8 cellular contexts compared by ENCODE assay signal in the genomic region with DNA sequence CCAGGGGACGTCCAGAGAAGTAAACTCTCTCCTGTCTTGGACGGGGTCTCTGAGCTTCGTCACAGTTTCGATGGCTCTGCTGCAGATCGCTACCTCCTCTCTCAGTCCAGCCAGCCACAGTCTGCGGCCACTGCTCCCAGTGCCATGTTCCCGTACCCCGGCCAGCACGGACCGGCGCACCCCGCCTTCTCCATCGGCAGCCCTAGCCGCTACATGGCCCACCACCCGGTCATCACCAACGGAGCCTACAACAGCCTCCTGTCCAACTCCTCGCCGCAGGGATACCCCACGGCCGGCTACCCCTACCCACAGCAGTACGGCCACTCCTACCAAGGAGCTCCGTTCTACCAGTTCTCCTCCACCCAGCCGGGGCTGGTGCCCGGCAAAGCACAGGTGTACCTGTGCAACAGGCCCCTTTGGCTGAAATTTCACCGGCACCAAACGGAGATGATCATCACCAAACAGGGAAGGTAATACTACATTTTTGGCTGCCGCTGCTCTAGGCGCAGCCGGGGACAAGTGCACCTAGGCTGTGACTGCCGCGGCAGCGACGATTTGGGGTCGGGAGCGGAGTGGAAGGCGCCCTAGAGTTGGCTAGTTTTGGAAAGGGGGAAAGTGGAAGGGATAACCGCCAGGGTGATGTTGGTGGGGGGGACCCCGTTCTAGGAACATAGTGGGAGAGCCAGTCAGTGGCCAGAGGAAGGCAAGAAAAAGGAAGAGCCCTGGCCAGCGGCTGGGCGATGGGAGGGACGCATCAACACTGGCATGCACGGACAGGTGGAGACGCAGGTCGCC. TPM values are rescaled to one million over a fixed set of nuclear protein-coding genes. Genes with fewer than 3 reads are reported as not detected.
DNase-seq lines count a peak whose midpoint lies in the region; ATAC-seq and TF ChIP-seq lines count a peak whose summit lies in the region.

No MANE protein-coding gene starts in this region.

- no peak overlapping the region for H3K27ac Mint-ChIP-seq in activated B cell treated with CpG ODN at 0.5 μM for 24 hours

- no peak for TF ChIP-seq EP300 in upper lobe of left lung (IDR thresholded peaks at IDR 0.05)

- TF ChIP-seq POLR2A in heart left ventricle (IDR thresholded peaks at IDR 0.05) (no peak), upper lobe of left lung (IDR thresholded peaks at IDR 0.05) (no peak)

- H3K27ac ChIP-seq in left ventricle myocardium inferior (replicated peaks) (no peak overlapping the region), heart left ventricle (no peak overlapping the region), upper lobe of left lung (no peak overlapping the region)

- ATAC-seq in heart left ventricle (no peak), activated B cell treated with CpG ODN at 0.5 μM for 24 hours (ENCODE audit: low read depth) (no peak), upper lobe of left lung (ENCODE audit: low FRiP score in 2 of 2) (peak; percentile 8 to 13), HG03097 (IDR thresholded peaks at IDR 0.05; ENCODE audit: low FRiP score, unreplicated experiment) (no peak), GM21423 (IDR thresholded peaks at IDR 0.05; ENCODE audit: unreplicated experiment) (no peak), GM18858 (IDR thresholded peaks at IDR 0.05; ENCODE audit: unreplicated experiment) (no peak)

- intact Hi-C loops in left ventricle myocardium inferior (cut with micrococcal nuclease), result no loop called here
- intact Hi-C loops in heart left ventricle (cut with DNase I), result no loop called here
- intact Hi-C loops in activated B cell treated with CpG ODN at 0.5 μM for 24 hours (cut with micrococcal nuclease), result loop anchor here (1.0 to 5.0 kb wide), 2 partner anchors 8 to 170 kb away; no protein-coding TSS in a partner anchor

- no peak for DNase-seq in left ventricle myocardium inferior
- DNase-seq in heart left ventricle, result no peak
- no peak for DNase-seq in activated B cell treated with CpG ODN at 0.5 μM for 24 hours
- DNase-seq in upper lobe of left lung, result peak in 1 of 2 donors; percentile 64

- H3K9me3 ChIP-seq in left ventricle myocardium inferior (replicated peaks) (no peaks in the 10 kb centered on the region), heart left ventricle (no peaks in the 10 kb centered on the region), iPS-15b (ENCODE audit: control insufficient read depth, insufficient read depth, low read length) (no peaks in the 10 kb centered on the region), upper lobe of left lung (no peaks in the 10 kb centered on the region)

- H3K4me1 Mint-ChIP-seq in activated B cell treated with CpG ODN at 0.5 μM for 24 hours, result peaks cover 50% of the 10 kb centered on the region

- no peaks in the 10 kb centered on the region for H3K9me3 Mint-ChIP-seq in activated B cell treated with CpG ODN at 0.5 μM for 24 hours

- peaks cover 66% of the 10 kb centered on the region for H3K27me3 Mint-ChIP-seq in activated B cell treated with CpG ODN at 0.5 μM for 24 hours

- TF ChIP-seq CTCF in left ventricle myocardium inferior (IDR thresholded peaks at IDR 0.05; ENCODE audit: borderline replicate concordance) (no peak), heart left ventricle (IDR thresholded peaks at IDR 0.05) (no peak), activated B cell treated with CpG ODN at 0.5 μM for 24 hours (IDR thresholded peaks at IDR 0.05) (no peak), upper lobe of left lung (IDR thresholded peaks at IDR 0.05) (no peak)

- H3K4me3 Mint-ChIP-seq in activated B cell treated with CpG ODN at 0.5 μM for 24 hours, result peak overlapping the region; percentile 70

- no peaks in the 10 kb centered on the region for H3K36me3 ChIP-seq in left ventricle myocardium inferior
- H3K36me3 ChIP-seq in heart left ventricle, result peaks cover 0 to 2% (median 0%) of the 10 kb centered on the region in 9 donors
- H3K36me3 ChIP-seq in iPS-15b (ENCODE audit: control insufficient read depth, insufficient read depth, low read length), result no peaks in the 10 kb centered on the region
- H3K36me3 ChIP-seq in upper lobe of left lung, result no peaks in the 10 kb centered on the region

- H3K27me3 ChIP-seq in left ventricle myocardium inferior (ENCODE audit: low read depth) (peaks cover 85% of the 10 kb centered on the region), heart left ventricle (peaks cover 53 to 82% (median 75%) of the 10 kb centered on the region in 9 donors), iPS-15b (ENCODE audit: control insufficient read depth, insufficient read depth, low read length) (peaks cover 95% of the 10 kb centered on the region), upper lobe of left lung (peaks cover 0 to 51% (median 30%) of the 10 kb centered on the region in 4 donors)

- CTCF ChIA-PET in activated B cell treated with CpG ODN at 0.5 μM for 24 hours (lab: Charles Lee), result no interaction called here

- 4 to 8% (median 5%) methylated on average over 41 to 44 of the region's 44 CpGs for WGBS in heart left ventricle, 4 donors
- 10 to 14% methylated on average over 29 to 43 of the region's 44 CpGs for WGBS in upper lobe of left lung, 2 donors

- POLR2A ChIA-PET in activated B cell treated with CpG ODN at 0.5 μM for 24 hours (lab: Charles Lee), result no interaction called here

- H3K4me1 ChIP-seq in left ventricle myocardium inferior, result peaks cover 51% of the 10 kb centered on the region
- peaks cover 0 to 52% (median 25%) of the 10 kb centered on the region in 12 donors for H3K4me1 ChIP-seq in heart left ventricle
- peaks cover 12% of the 10 kb centered on the region for H3K4me1 ChIP-seq in iPS-15b (ENCODE audit: control insufficient read depth, insufficient read depth, low read length)
- H3K4me1 ChIP-seq in upper lobe of left lung, result peaks cover 38 to 54% (median 40%) of the 10 kb centered on the region in 4 donors

- H3K36me3 Mint-ChIP-seq in activated B cell treated with CpG ODN at 0.5 μM for 24 hours (ENCODE audit: low read depth), result no peaks in the 10 kb centered on the region

- H3K4me3 ChIP-seq in left ventricle myocardium inferior (peak overlapping the region; percentile 67), heart left ventricle (peak overlapping the region in 1 of 12 donors; percentile 5), iPS-15b (ENCODE audit: low read depth, low read length) (peak overlapping the region; percentile 34), upper lobe of left lung (no peak overlapping the region)

- no peak overlapping the region for H3K9ac ChIP-seq in iPS-15b (ENCODE audit: low read depth, low read length)

RNA-seq across cellular contexts. Expression of a gene that starts 0.7 kb away (rescaled TPM):
- total RNA-seq in left ventricle myocardium inferior (not detected), heart left ventricle (1 to 10 TPM in 1 of 9 donors, not detected in 8; 1.0 TPM), activated B cell treated with CpG ODN at 0.5 μM for 24 hours (0.02 and 0.07 TPM in 2 replicates), upper lobe of left lung (not detected)
- polyA plus RNA-seq in heart left ventricle, result not detected

Comparison
In these comparisons a context has a peak if more than half of its experiments do, and no peak if none do; other contexts are left out.
1. H3K4me3 ChIP-seq: peak in left ventricle myocardium inferior (single experiment) and iPS-15b (single experiment); none in upper lobe of left lung (0 of 4).
2. ATAC-seq: peak in upper lobe of left lung (2 of 2); none in heart left ventricle (0 of 4), activated B cell treated with CpG ODN at 0.5 μM for 24 hours (single experiment), HG03097 (single experiment), GM21423 (single experiment) and GM18858 (single experiment).